In genomic region chr5:86861514-86861913, GRCh38 we compare ENCODE assay signal across 1 cellular context.
TF ChIP-seq lines count a peak whose summit lies in the region.

No MANE protein-coding gene starts in this region.

TF ChIP-seq in GM23338, 12 proteins besides CTCF, POLR2A, EP300 and RAD21 (continued from another document):
- no peak for TF ChIP-seq ZNF462 (CRISPR knock-in tag; IDR thresholded peaks at IDR 0.05)
- TF ChIP-seq CREB1 (CRISPR knock-in tag; IDR thresholded peaks at IDR 0.05; ENCODE audit: low read depth), result no peak
- TF ChIP-seq ZNF114 (CRISPR knock-in tag; IDR thresholded peaks at IDR 0.05), result no peak
- TF ChIP-seq, protein P1, sequence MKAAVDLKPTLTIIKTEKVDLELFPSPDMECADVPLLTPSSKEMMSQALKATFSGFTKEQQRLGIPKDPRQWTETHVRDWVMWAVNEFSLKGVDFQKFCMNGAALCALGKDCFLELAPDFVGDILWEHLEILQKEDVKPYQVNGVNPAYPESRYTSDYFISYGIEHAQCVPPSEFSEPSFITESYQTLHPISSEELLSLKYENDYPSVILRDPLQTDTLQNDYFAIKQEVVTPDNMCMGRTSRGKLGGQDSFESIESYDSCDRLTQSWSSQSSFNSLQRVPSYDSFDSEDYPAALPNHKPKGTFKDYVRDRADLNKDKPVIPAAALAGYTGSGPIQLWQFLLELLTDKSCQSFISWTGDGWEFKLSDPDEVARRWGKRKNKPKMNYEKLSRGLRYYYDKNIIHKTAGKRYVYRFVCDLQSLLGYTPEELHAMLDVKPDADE (IDR thresholded peaks at IDR 0.05), result no peak
